In the genomic region with DNA sequence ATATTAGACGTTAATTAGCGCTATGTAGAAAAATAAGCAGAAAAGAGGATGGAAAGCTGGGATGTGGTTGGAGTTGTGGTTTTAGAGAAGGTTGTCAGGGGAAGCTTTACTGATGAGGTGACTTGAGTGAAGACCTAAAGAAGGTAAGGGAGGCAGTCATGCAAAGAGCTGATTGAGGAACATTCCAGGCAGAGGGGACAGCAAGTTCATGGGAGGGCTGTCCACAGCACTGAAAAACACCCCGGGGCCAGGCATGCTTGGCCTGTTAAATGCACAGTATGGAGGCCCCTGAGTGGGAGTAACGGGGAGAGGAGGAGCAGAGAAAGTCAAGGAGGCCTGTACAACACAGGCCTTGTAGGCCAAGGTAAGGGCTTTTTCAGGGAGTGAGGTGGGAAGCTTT, we compare ENCODE assay signal across 24 cellular contexts.
"Had no signal": no experiment of that assay in that cellular context is flagged by ENCODE, and none has a peak within 500 bp of the region (broad histone marks: within the 10 kb centered on the region; RNA-seq: fewer than 3 reads in every experiment).

No MANE protein-coding gene starts in this region.

- H3K4me1 ChIP-seq: gastrocnemius medialis, right atrium auricular region, suprapubic skin had no signal

- H3K4me3 ChIP-seq: gastrocnemius medialis, heart right ventricle, left lung, mucosa of descending colon, right atrium auricular region, suprapubic skin had no signal

- H3K27me3 ChIP-seq: gastrocnemius medialis, heart right ventricle, left lung, right atrium auricular region, suprapubic skin had no signal

- H3K27ac Mint-ChIP-seq: activated naive CD4-positive, alpha-beta T cell treated with anti-CD3 and anti-CD28 coated beads, Interleukin-2, amount 50 U/mL, for 24 hours; T-cell had no signal

- H3K27ac ChIP-seq: epithelial cell of prostate, gastrocnemius medialis, heart right ventricle, left lung, right atrium auricular region, suprapubic skin, VCaP had no signal

- H3K9me3 ChIP-seq: gastrocnemius medialis, heart right ventricle, left lung, mucosa of descending colon, right atrium auricular region, SK-N-SH, suprapubic skin had no signal

- H3K4me3 Mint-ChIP-seq: activated naive CD4-positive, alpha-beta T cell treated with anti-CD3 and anti-CD28 coated beads, Interleukin-2, amount 50 U/mL, for 24 hours; effector memory CD8-positive, alpha-beta T cell; naive thymus-derived CD4-positive, alpha-beta T cell; T-cell had no signal

- DNase-seq: activated CD4-positive, alpha-beta T cell treated with anti-CD3 and anti-CD28 coated beads, Interleukin-2, amount 50 U/mL, for 48 hours; activated effector memory CD4-positive, alpha-beta T cell treated with anti-CD3 and anti-CD28 coated beads, Interleukin-2, amount 50 U/mL, for 16 hours; activated T-cell treated with anti-CD3 and anti-CD28 coated beads, Interleukin-2, amount 50 U/mL, for 48 hours; cerebellar nuclear complex; dermis blood vessel endothelial cell; effector memory CD8-positive, alpha-beta T cell; gastrocnemius medialis; heart right ventricle; left lung; mucosa of descending colon; naive thymus-derived CD4-positive, alpha-beta T cell; posterior cingulate gyrus; SK-N-SH; stimulated activated CD4-positive, alpha-beta T cell treated with anti-CD3 and anti-CD28 coated beads, Interleukin-15, amount 100 ng/mL, for 24 hours; stimulated activated CD4-positive, alpha-beta T cell treated with anti-CD3 and anti-CD28 coated beads, Interleukin-4, amount 100 ng/mL, for 1 hour; stimulated activated naive CD4-positive, alpha-beta T cell treated with Interleukin-2 at 50 U/mL for 16 hours; T-cell; T1000; trophoblast cell had no signal

- H3K27me3 Mint-ChIP-seq: activated naive CD4-positive, alpha-beta T cell treated with anti-CD3 and anti-CD28 coated beads, Interleukin-2, amount 50 U/mL, for 24 hours; effector memory CD8-positive, alpha-beta T cell; naive thymus-derived CD4-positive, alpha-beta T cell; T-cell had no signal

- H3K9me3 Mint-ChIP-seq: activated naive CD4-positive, alpha-beta T cell treated with anti-CD3 and anti-CD28 coated beads, Interleukin-2, amount 50 U/mL, for 24 hours; effector memory CD8-positive, alpha-beta T cell; naive thymus-derived CD4-positive, alpha-beta T cell; T-cell had no signal

- ATAC-seq: effector memory CD8-positive, alpha-beta T cell; gastrocnemius medialis; heart right ventricle; left lung; mucosa of descending colon; naive thymus-derived CD4-positive, alpha-beta T cell; T-cell had no signal

- H3K36me3 ChIP-seq: gastrocnemius medialis, left lung, right atrium auricular region had no signal
